In the genomic region with DNA sequence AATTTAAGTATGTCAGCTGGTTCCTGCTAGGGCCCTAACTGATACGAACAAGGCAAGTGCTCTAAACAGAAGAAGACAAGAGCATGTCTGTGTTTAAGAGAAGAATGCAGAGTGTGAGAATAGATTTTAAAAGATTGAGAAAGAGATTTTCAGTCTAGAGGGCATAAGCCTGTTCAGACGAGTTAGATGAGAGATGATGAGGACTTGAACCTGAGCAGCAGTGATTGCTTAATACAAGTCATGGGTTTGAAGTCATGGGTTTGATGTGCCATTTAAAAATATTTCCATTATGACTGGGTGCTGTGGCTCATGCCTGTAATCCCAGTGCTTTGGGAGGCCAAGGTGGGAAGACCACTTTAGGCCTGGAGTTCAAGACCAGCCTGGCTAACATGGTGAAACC, we compare ENCODE assay signal across 25 cellular contexts.
A peak's percentile ranks its signal among the peaks of the same experiment; 100 is the strongest.
DNase-seq lines count a peak whose midpoint lies in the region; ATAC-seq, FAIRE-seq and TF ChIP-seq lines count a peak whose summit lies in the region.
"Had no signal": no experiment of that assay in that cellular context is flagged by ENCODE, and none has a peak within 500 bp of the region (broad histone marks: within the 10 kb centered on the region; RNA-seq: fewer than 3 reads in every experiment).

No MANE protein-coding gene starts in this region.

- no peak overlapping the region for H2BK120ac ChIP-seq in IMR-90 (ENCODE audit: low read depth, low read length)

- no TSS peak for BruUV-seq in IMR-90 (replicated peaks; lab: Mats Ljungman, UMichigan)

- H2BK20ac ChIP-seq in IMR-90 (ENCODE audit: low read depth, low read length): no peak overlapping the region

- H3K4me1 Mint-ChIP-seq in CD4-positive, alpha-beta memory T cell: no peaks in the 10 kb centered on the region
- H3K4me1 Mint-ChIP-seq: CD14-positive monocyte had no signal

- 100% methylated on average over 1 of the region's 2 CpGs; no CpG with 5 or more reads in 1 of the 2 experiments for WGBS in IMR-90 (ENCODE audit: extremely low coverage in 2 of 2, insufficient read length in 1 of 2), 2 experiments
- WGBS in small intestine, 3 donors: 86 to 89% (median 88%) methylated on average over 2 of the region's 2 CpGs

- H3K4me3 Mint-ChIP-seq in CD4-positive, alpha-beta memory T cell: no peak overlapping the region
- H3K4me3 Mint-ChIP-seq: CD14-positive monocyte; CD4-positive, CD25-positive, alpha-beta regulatory T cell; CD8-positive, alpha-beta T cell had no signal

- in situ Hi-C loops in IMR-90 (cut with MboI; ENCODE audit: low sequenced_read_pairs): no loop called here

- no peak for TF ChIP-seq RAD21 in IMR-90 (IDR thresholded peaks at IDR 0.05; ENCODE audit: low read length)

- H3K9me3 ChIP-seq in IMR-90 (ENCODE audit: control insufficient read depth, insufficient read depth, low read length) (peaks cover 7% of the 10 kb centered on the region), small intestine (ENCODE audit: control insufficient read depth, low read depth) (no peaks in the 10 kb centered on the region)
- H3K9me3 ChIP-seq in CD4-positive, alpha-beta memory T cell (ENCODE audit: control insufficient read depth in 1 of 2, low read length in 2 of 2): no peaks in the 10 kb centered on the region
- H3K9me3 ChIP-seq: BE2C had no signal

- POLR2A ChIA-PET in IMR-90 (lab: Charles Lee; ENCODE audit: unreplicated experiment): no interaction called here
- POLR2A ChIA-PET in CD4-positive, alpha-beta memory T cell (lab: Charles Lee; ENCODE audit: partially characterized antibody): no interaction called here

- H4K91ac ChIP-seq in IMR-90 (ENCODE audit: insufficient read depth, low read depth, low read length): no peak overlapping the region

- no peak overlapping the region for H2AK5ac ChIP-seq in IMR-90 (ENCODE audit: low read depth, low read length)

- no peaks in the 10 kb centered on the region for H4K20me1 ChIP-seq in IMR-90 (ENCODE audit: insufficient read depth, low read length)
- H4K20me1 ChIP-seq: BLaER1 had no signal

- no peak overlapping the region for H3K27ac Mint-ChIP-seq in CD4-positive, alpha-beta memory T cell
- H3K27ac Mint-ChIP-seq: CD4-positive, CD25-positive, alpha-beta regulatory T cell; CD8-positive, alpha-beta T cell had no signal

- peak overlapping the region; percentile 12; the same call in 1 of the 3 replicates for H2BK15ac ChIP-seq in IMR-90 (ENCODE audit: low read depth, low read length)

- H3K4me2 ChIP-seq in IMR-90 (ENCODE audit: low read depth, low read length): no peak overlapping the region
- H3K4me2 ChIP-seq: BLaER1 had no signal

- H3K27ac ChIP-seq in IMR-90 (ENCODE audit: insufficient read depth, low read length): no peak overlapping the region
- no peak overlapping the region for H3K27ac ChIP-seq in foreskin keratinocyte
- H3K27ac ChIP-seq in CD4-positive, alpha-beta memory T cell (ENCODE audit: low read depth, low read length): no peak overlapping the region
- H3K27ac ChIP-seq in small intestine (ENCODE audit: low read depth in 1 of 2, low read length in 1 of 2): no peak overlapping the region
- H3K27ac ChIP-seq: BLaER1 had no signal

- H2BK5ac ChIP-seq in IMR-90 (ENCODE audit: low read depth, low read length, poor library complexity, severe bottlenecking): no peak overlapping the region

- H3K18ac ChIP-seq in IMR-90 (ENCODE audit: low read depth, low read length): peak overlapping the region; percentile 24; the same call in 1 of the 2 replicates

- no peak overlapping the region for H3K14ac ChIP-seq in IMR-90 (replicated peaks; ENCODE audit: low read depth, low read length)

- no peak for ATAC-seq in IMR-90 (ENCODE audit: low read depth)
- peak; percentile 64 for ATAC-seq in foreskin keratinocyte
- ATAC-seq in HG02970 (IDR thresholded peaks at IDR 0.05; ENCODE audit: low FRiP score, unreplicated experiment): no peak
- ATAC-seq: CD8-positive, alpha-beta T cell had no signal

- H3K4ac ChIP-seq in IMR-90 (ENCODE audit: low read depth, low read length): no peak overlapping the region

- no peaks in the 10 kb centered on the region for H3K27me3 Mint-ChIP-seq in CD4-positive, alpha-beta memory T cell
- H3K27me3 Mint-ChIP-seq: CD4-positive, CD25-positive, alpha-beta regulatory T cell had no signal

- H3K36me3 ChIP-seq in IMR-90 (ENCODE audit: control insufficient read depth, insufficient read depth, low read length) (no peaks in the 10 kb centered on the region), small intestine (ENCODE audit: control insufficient read depth in 2 of 2, insufficient read depth in 2 of 2, low read length in 2 of 2) (peaks cover 0 to 3% of the 10 kb centered on the region in 2 donors)
- H3K36me3 ChIP-seq in CD4-positive, alpha-beta memory T cell (ENCODE audit: insufficient read depth, low read length): no peaks in the 10 kb centered on the region
- H3K36me3 ChIP-seq: BE2C, BLaER1 had no signal

- H3K4me3 ChIP-seq in IMR-90 (ENCODE audit: insufficient read depth, low read depth, low read length) (no peak overlapping the region), epithelial cell of esophagus (ENCODE audit: low read length) (no peak overlapping the region), small intestine (ENCODE audit: low read depth in 1 of 2, low read length in 2 of 2) (no peak overlapping the region)
- no peak overlapping the region for H3K4me3 ChIP-seq in CD4-positive, alpha-beta memory T cell (ENCODE audit: low read length in 2 of 2)
- H3K4me3 ChIP-seq: BLaER1 had no signal

- no peak for TF ChIP-seq POLR2A in IMR-90 (IDR thresholded peaks at IDR 0.05; ENCODE audit: low read depth, low read length)

- dilution Hi-C loops in IMR-90 (cut with HindIII; ENCODE audit: low sequenced_read_pairs, unreplicated experiment): no loop called here

- intact Hi-C loops in IMR-90 (cut with micrococcal nuclease) (no loop called here), head of caudate nucleus (cut with DNase I) (no loop called here)
- intact Hi-C loops in CD4-positive, alpha-beta memory T cell (cut with micrococcal nuclease): no loop called here

- no peak overlapping the region for H3K9ac ChIP-seq in IMR-90 (ENCODE audit: low read depth, low read length)
- H3K9ac ChIP-seq: BLaER1 had no signal

- no peak overlapping the region for H2AK9ac ChIP-seq in IMR-90 (replicated peaks; ENCODE audit: low read depth, low read length, poor library complexity)

- no peak overlapping the region for H3K56ac ChIP-seq in IMR-90 (ENCODE audit: extremely low read depth, insufficient read depth, low read length)

- H3K4me1 ChIP-seq in IMR-90 (ENCODE audit: control insufficient read depth, insufficient read depth, low read length) (peaks cover 12% of the 10 kb centered on the region), foreskin keratinocyte (peaks cover 3% of the 10 kb centered on the region), small intestine (ENCODE audit: control insufficient read depth in 2 of 2, insufficient read depth in 1 of 2, low read depth in 1 of 2, low read length in 1 of 2) (no peaks in the 10 kb centered on the region)
- no peaks in the 10 kb centered on the region for H3K4me1 ChIP-seq in CD4-positive, alpha-beta memory T cell (ENCODE audit: insufficient read depth, low read length)
- H3K4me1 ChIP-seq: BE2C, BLaER1, Caco-2 had no signal

- H3K23ac ChIP-seq in IMR-90 (ENCODE audit: low read depth, low read length): no peak overlapping the region

- H4K5ac ChIP-seq in IMR-90 (ENCODE audit: low read depth, low read length): no peak overlapping the region

- no peak overlapping the region for H4K8ac ChIP-seq in IMR-90 (ENCODE audit: low read depth in 2 of 2, low read length in 2 of 2)

- H3K79me1 ChIP-seq in IMR-90 (ENCODE audit: low read depth in 1 of 2, low read length in 2 of 2): no peaks in the 10 kb centered on the region

- no peak for TF ChIP-seq CTCF in IMR-90 (conservative IDR thresholded peaks at IDR 0.05; ENCODE audit: low read depth, low read length)
- no peak for TF ChIP-seq CTCF in epithelial cell of esophagus (IDR thresholded peaks at IDR 0.05; ENCODE audit: insufficient read depth, low read depth, low read length, missing control alignments)
- no peak for TF ChIP-seq CTCF in foreskin keratinocyte (conservative IDR thresholded peaks at IDR 0.05)

- H2AFZ ChIP-seq in IMR-90 (replicated peaks; ENCODE audit: low read length, poor library complexity): no peak overlapping the region

- H3K9me3 Mint-ChIP-seq in CD4-positive, alpha-beta memory T cell: peaks cover 6 to 28% (median 17%) of the 10 kb centered on the region in 8 donors

- peaks cover 5% of the 10 kb centered on the region for H3K9me1 ChIP-seq in IMR-90 (ENCODE audit: insufficient read depth, low read length)

- H3K36me3 Mint-ChIP-seq in CD4-positive, alpha-beta memory T cell: no peaks in the 10 kb centered on the region
- H3K36me3 Mint-ChIP-seq: CD14-positive monocyte; CD4-positive, CD25-positive, alpha-beta regulatory T cell; CD8-positive, alpha-beta T cell had no signal

- no peak for FAIRE-seq in small intestine (lab: Jason Lieb, UNC)
- FAIRE-seq: A204.1, D721Med, G401.6, GM12891, GM19239 had no signal

- CTCF ChIA-PET in IMR-90 (lab: Yijun Ruan, JAX): interaction anchor here (1.0 kb wide), 1 partner anchor 13 kb away, joined by 3 read pairs; no protein-coding TSS in a partner anchor
- CTCF ChIA-PET in CD4-positive, alpha-beta memory T cell (lab: Charles Lee; ENCODE audit: partially characterized antibody): no interaction called here

- H3K27me3 ChIP-seq in IMR-90 (ENCODE audit: control insufficient read depth, insufficient read depth, low read length) (no peaks in the 10 kb centered on the region), foreskin keratinocyte (no peaks in the 10 kb centered on the region), small intestine (ENCODE audit: control insufficient read depth in 2 of 2, insufficient read depth in 2 of 2, low read length in 2 of 2) (no peaks in the 10 kb centered on the region)
- no peaks in the 10 kb centered on the region for H3K27me3 ChIP-seq in CD4-positive, alpha-beta memory T cell (ENCODE audit: insufficient read depth, low read length)
- H3K27me3 ChIP-seq: BE2C, BLaER1 had no signal

- DNase-seq in IMR-90 (no peak), amniotic epithelial cell (ENCODE audit: low read depth) (peak; percentile 48), epithelial cell of esophagus (ENCODE audit: low read depth) (peak; percentile 81), foreskin keratinocyte (peak; percentile 72 to 88), head of caudate nucleus (no peak), small intestine (no peak)
- no peak for DNase-seq in CD4-positive, alpha-beta memory T cell
- DNase-seq: 8988T; ACHN; BE2C; C1 segment of cervical spinal cord; Caco-2; Calu3; CD4-positive, CD25-positive, alpha-beta regulatory T cell; CD8-positive, alpha-beta T cell; DMS79 treated with DMSO at 0.1 percent for 48 hours; GF-D8 had no signal

TF ChIP-seq in IMR-90, 13 proteins besides CTCF, POLR2A, EP300 and RAD21 (continues in another document):
- TF ChIP-seq MAZ (IDR thresholded peaks at IDR 0.05; ENCODE audit: borderline replicate concordance, low read depth, low read length) (no peak), CEBPB (IDR thresholded peaks at IDR 0.05; ENCODE audit: low read depth, low read length) (no peak)

Comparison
In these comparisons a context has a peak if more than half of its experiments do, and no peak if none do; other contexts are left out.
1. DNase-seq: peak in amniotic epithelial cell (single experiment), epithelial cell of esophagus (single experiment) and foreskin keratinocyte (2 of 2); none in IMR-90 (single experiment), head of caudate nucleus (0 of 42), CD4-positive, alpha-beta memory T cell (0 of 5) and small intestine (single experiment).